Comparison of ENCODE assay signal across 14 cellular contexts in the genomic region with DNA sequence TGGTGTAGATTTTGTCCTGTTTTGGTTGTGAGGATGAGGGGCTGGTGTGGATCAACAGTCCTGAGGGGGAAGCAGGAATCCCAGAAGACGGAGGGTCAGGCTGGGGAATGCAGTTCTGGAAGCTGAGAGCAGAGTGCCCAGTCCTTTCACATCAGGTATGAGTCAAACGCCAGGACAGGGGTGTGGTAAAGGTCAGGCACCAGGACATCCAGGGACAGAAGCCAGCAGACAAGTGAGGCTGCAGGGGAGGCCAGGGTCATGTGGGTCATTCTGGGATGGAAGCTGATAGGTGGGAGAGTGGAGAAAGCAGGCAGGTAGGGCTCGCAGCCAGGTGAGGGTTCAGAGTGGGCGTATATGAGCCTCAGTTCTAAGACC. TPM values are rescaled to one million over a fixed set of nuclear protein-coding genes. Genes with fewer than 3 reads are reported as not detected.
DNase-seq lines count a peak whose midpoint lies in the region; ATAC-seq and TF ChIP-seq lines count a peak whose summit lies in the region.
"Had no signal": no experiment of that assay in that cellular context is flagged by ENCODE, and none has a peak within 500 bp of the region (broad histone marks: within the 10 kb centered on the region; RNA-seq: fewer than 3 reads in every experiment).

No MANE protein-coding gene starts in this region.

- H3K9me3 ChIP-seq in IMR-90 (ENCODE audit: control insufficient read depth, insufficient read depth, low read length) (no peaks in the 10 kb centered on the region), psoas muscle (no peaks in the 10 kb centered on the region), tibial artery (no peaks in the 10 kb centered on the region)

- H4K91ac ChIP-seq in IMR-90 (ENCODE audit: insufficient read depth, low read depth, low read length), result no peak overlapping the region

- H3K14ac ChIP-seq in IMR-90 (replicated peaks; ENCODE audit: low read depth, low read length), result no peak overlapping the region

- H3K27me3 Mint-ChIP-seq in activated CD4-positive, alpha-beta T cell treated with anti-CD3 and anti-CD28 coated beads for 36 hours, result peaks cover 2% of the 10 kb centered on the region
- no peaks in the 10 kb centered on the region for H3K27me3 Mint-ChIP-seq in effector memory CD8-positive, alpha-beta T cell

- POLR2A ChIA-PET in activated CD4-positive, alpha-beta T cell treated with anti-CD3 and anti-CD28 coated beads for 36 hours (lab: Charles Lee), result no interaction called here
- POLR2A ChIA-PET in IMR-90 (lab: Charles Lee; ENCODE audit: unreplicated experiment), result no interaction called here

- no peaks in the 10 kb centered on the region for H3K36me3 Mint-ChIP-seq in activated CD4-positive, alpha-beta T cell treated with anti-CD3 and anti-CD28 coated beads for 36 hours (ENCODE audit: low read depth)
- peaks cover 3% of the 10 kb centered on the region for H3K36me3 Mint-ChIP-seq in effector memory CD8-positive, alpha-beta T cell (ENCODE audit: insufficient read depth)
- H3K36me3 Mint-ChIP-seq: IgD-negative memory B cell had no signal

- WGBS in IMR-90 (ENCODE audit: extremely low coverage in 2 of 2, insufficient read length in 1 of 2), 2 experiments, result 75% methylated on average over 4 of the region's 4 CpGs; no CpG with 5 or more reads in 1 of the 2 experiments
- WGBS in psoas muscle, 3 donors, result 50 to 59% (median 50%) methylated on average over 4 of the region's 4 CpGs

- TF ChIP-seq POLR2A in IMR-90 (IDR thresholded peaks at IDR 0.05; ENCODE audit: low read depth, low read length), result no peak

- H3K27me3 ChIP-seq in IMR-90 (ENCODE audit: control insufficient read depth, insufficient read depth, low read length) (no peaks in the 10 kb centered on the region), psoas muscle (ENCODE audit: insufficient read depth in 3 of 3, low read length in 2 of 3) (no peaks in the 10 kb centered on the region), tibial artery (no peaks in the 10 kb centered on the region)

- H2BK15ac ChIP-seq in IMR-90 (ENCODE audit: low read depth, low read length), result 0 out of 3 replicates have a peak overlapping the region, but pooled peaks have one; percentile 45

- no peak overlapping the region for H3K4me3 ChIP-seq in IMR-90 (ENCODE audit: insufficient read depth, low read depth, low read length)
- no peak overlapping the region for H3K4me3 ChIP-seq in psoas muscle
- no peak overlapping the region for H3K4me3 ChIP-seq in tibial artery

- H3K27ac Mint-ChIP-seq in activated CD4-positive, alpha-beta T cell treated with anti-CD3 and anti-CD28 coated beads for 36 hours, result peak overlapping the region; percentile 38
- peak overlapping the region; percentile 9 to 82 for H3K27ac Mint-ChIP-seq in effector memory CD8-positive, alpha-beta T cell
- H3K27ac Mint-ChIP-seq: IgD-negative memory B cell had no signal

- no peaks in the 10 kb centered on the region for H3K4me1 Mint-ChIP-seq in activated CD4-positive, alpha-beta T cell treated with anti-CD3 and anti-CD28 coated beads for 36 hours
- H3K4me1 Mint-ChIP-seq in effector memory CD8-positive, alpha-beta T cell (ENCODE audit: low read depth in 2 of 2), result peaks cover 14 to 21% of the 10 kb centered on the region in 2 donors
- H3K4me1 Mint-ChIP-seq: neural crest cell had no signal

- H2AFZ ChIP-seq in IMR-90 (replicated peaks; ENCODE audit: low read length, poor library complexity), result no peak overlapping the region

- no peak for DNase-seq in activated CD4-positive, alpha-beta T cell treated with anti-CD3 and anti-CD28 coated beads for 36 hours
- DNase-seq in activated CD4-positive, alpha-beta T cell treated with anti-CD3 and anti-CD28 coated beads for 4 hours, result no peak
- no peak for DNase-seq in IMR-90
- no peak for DNase-seq in effector memory CD8-positive, alpha-beta T cell
- peak; percentile 54 to 77 for DNase-seq in psoas muscle
- DNase-seq in tibial artery, result no peak
- no peak for DNase-seq in NCI-H1436 treated with DMSO at 0.1 percent for 48 hours (lab: John Stamatoyannopoulos, UW)
- DNase-seq: RPMI8226, small intestine had no signal

- dilution Hi-C loops in IMR-90 (cut with HindIII; ENCODE audit: low sequenced_read_pairs, unreplicated experiment), result no loop called here

- H2AK5ac ChIP-seq in IMR-90 (ENCODE audit: low read depth, low read length), result peak overlapping the region; percentile 55

- 0 out of 2 replicates have a peak, but pooled peaks cover 1% of the 10 kb centered on the region for H3K4me1 ChIP-seq in IMR-90 (ENCODE audit: control insufficient read depth, insufficient read depth, low read length)
- peaks cover 26% of the 10 kb centered on the region for H3K4me1 ChIP-seq in psoas muscle
- H3K4me1 ChIP-seq in tibial artery, result peaks cover 0 to 16% (median 8%) of the 10 kb centered on the region in 4 donors

- H3K18ac ChIP-seq in IMR-90 (ENCODE audit: low read depth, low read length), result no peak overlapping the region

- no TSS peak for BruUV-seq in IMR-90 (replicated peaks; lab: Mats Ljungman, UMichigan)

- no peaks in the 10 kb centered on the region for H3K79me1 ChIP-seq in IMR-90 (ENCODE audit: low read depth in 1 of 2, low read length in 2 of 2)

- 0 out of 2 replicates have a peak overlapping the region, but pooled peaks have one; percentile 10 for H3K23ac ChIP-seq in IMR-90 (ENCODE audit: low read depth, low read length)

- in situ Hi-C loops in IMR-90 (cut with MboI; ENCODE audit: low sequenced_read_pairs), result no loop called here

- no peaks in the 10 kb centered on the region for H4K20me1 ChIP-seq in IMR-90 (ENCODE audit: insufficient read depth, low read length)

- no peak overlapping the region for H3K4me3 Mint-ChIP-seq in activated CD4-positive, alpha-beta T cell treated with anti-CD3 and anti-CD28 coated beads for 36 hours
- peak overlapping the region; percentile 50 to 65 for H3K4me3 Mint-ChIP-seq in effector memory CD8-positive, alpha-beta T cell
- H3K4me3 Mint-ChIP-seq: IgD-negative memory B cell, neural crest cell had no signal

- no peak overlapping the region for H2BK20ac ChIP-seq in IMR-90 (ENCODE audit: low read depth, low read length)

- H3K27ac ChIP-seq in IMR-90 (ENCODE audit: insufficient read depth, low read length), result no peak overlapping the region
- H3K27ac ChIP-seq in psoas muscle, result peak overlapping the region; percentile 86
- H3K27ac ChIP-seq in tibial artery, result no peak overlapping the region

- H4K5ac ChIP-seq in IMR-90 (ENCODE audit: low read depth, low read length), result no peak overlapping the region

- peak overlapping the region; percentile 56; the same call in 1 of the 2 replicates for H2BK120ac ChIP-seq in IMR-90 (ENCODE audit: low read depth, low read length)

- H3K9me1 ChIP-seq in IMR-90 (ENCODE audit: insufficient read depth, low read length), result peaks cover 7% of the 10 kb centered on the region

- H3K9ac ChIP-seq in IMR-90 (ENCODE audit: low read depth, low read length), result no peak overlapping the region

- no peak overlapping the region for H2BK5ac ChIP-seq in IMR-90 (ENCODE audit: low read depth, low read length, poor library complexity, severe bottlenecking)

- H3K56ac ChIP-seq in IMR-90 (ENCODE audit: extremely low read depth, insufficient read depth, low read length), result no peak overlapping the region

- intact Hi-C loops in activated CD4-positive, alpha-beta T cell treated with anti-CD3 and anti-CD28 coated beads for 36 hours (cut with DNase I, micrococcal nuclease), result no loop called here
- intact Hi-C loops in IMR-90 (cut with micrococcal nuclease) (no loop called here), psoas muscle (cut with DNase I) (loop anchor here in 1 of 2 donors (2.0 kb wide), 1 partner anchor 25 kb away; no protein-coding TSS in a partner anchor), tibial artery (cut with DNase I; ENCODE audit: low total_unique reads) (no loop called here)

- peak overlapping the region; percentile 44 for H2AK9ac ChIP-seq in IMR-90 (replicated peaks; ENCODE audit: low read depth, low read length, poor library complexity)

- H3K4ac ChIP-seq in IMR-90 (ENCODE audit: low read depth, low read length), result peak overlapping the region; percentile 26

- CTCF ChIA-PET in activated CD4-positive, alpha-beta T cell treated with anti-CD3 and anti-CD28 coated beads for 36 hours (lab: Charles Lee), result interaction anchor here (0.7 to 4.3 kb wide), 2 partner anchors 10 to 25 kb away, joined by 4 to 51 read pairs; no protein-coding TSS in a partner anchor
- CTCF ChIA-PET in IMR-90 (lab: Yijun Ruan, JAX), result interaction anchor here (0.6 kb wide), 2 partner anchors 28 to 49 kb away, joined by 3 to 5 read pairs; no protein-coding TSS in a partner anchor

- no peak overlapping the region for H4K8ac ChIP-seq in IMR-90 (ENCODE audit: low read depth in 2 of 2, low read length in 2 of 2)

- H3K36me3 ChIP-seq in IMR-90 (ENCODE audit: control insufficient read depth, insufficient read depth, low read length) (no peaks in the 10 kb centered on the region), psoas muscle (ENCODE audit: insufficient read depth in 1 of 2, low read depth in 1 of 2) (no peaks in the 10 kb centered on the region), tibial artery (no peaks in the 10 kb centered on the region)

- no peak for TF ChIP-seq RAD21 in IMR-90 (IDR thresholded peaks at IDR 0.05; ENCODE audit: low read length)

- TF ChIP-seq CTCF in IMR-90 (conservative IDR thresholded peaks at IDR 0.05; ENCODE audit: low read depth, low read length) (no peak), psoas muscle (IDR thresholded peaks at IDR 0.05) (no peak), tibial artery (IDR thresholded peaks at IDR 0.05) (no peak)

- H3K4me2 ChIP-seq in IMR-90 (ENCODE audit: low read depth, low read length), result no peak overlapping the region

- no peak for ATAC-seq in activated CD4-positive, alpha-beta T cell treated with anti-CD3 and anti-CD28 coated beads for 36 hours
- ATAC-seq in IMR-90 (ENCODE audit: low read depth), result no peak
- ATAC-seq in effector memory CD8-positive, alpha-beta T cell (replicated peaks), result no peak
- ATAC-seq in psoas muscle, result peak; percentile 41 to 84 (median 75)
- ATAC-seq in GM21390 (IDR thresholded peaks at IDR 0.05; ENCODE audit: unreplicated experiment), result no peak

- no peaks in the 10 kb centered on the region for H3K9me3 Mint-ChIP-seq in activated CD4-positive, alpha-beta T cell treated with anti-CD3 and anti-CD28 coated beads for 36 hours (ENCODE audit: low read depth)
- no peaks in the 10 kb centered on the region for H3K9me3 Mint-ChIP-seq in effector memory CD8-positive, alpha-beta T cell
- H3K9me3 Mint-ChIP-seq: IgD-negative memory B cell, neural crest cell had no signal

RNA-seq across cellular contexts. Expression of a gene that starts 12.8 kb away (rescaled TPM):
- total RNA-seq in activated CD4-positive, alpha-beta T cell treated with anti-CD3 and anti-CD28 coated beads for 36 hours, result 10 to 100 TPM; 18.9 to 21.6 TPM
- not detected in 2 replicates for total RNA-seq in IMR-90 (2012; rRNA removed)
- not detected in 2 replicates for polyA plus RNA-seq in IMR-90 (2012; rRNA removed)
- not detected in 2 replicates for polyA plus RNA-seq in IMR-90 (2012; cell fraction: cytosol; rRNA removed)
- 0.13 and 0.24 TPM in 2 replicates for polyA plus RNA-seq in IMR-90 (2012; cell fraction: nucleus; rRNA removed; ENCODE audit: low replicate concordance)
- total RNA-seq in psoas muscle, result 10 to 100 TPM in 1 of 4 donors, 1 to 10 TPM in 2, under 1 TPM in 1; 0.58 to 20.0 (median 5.8) TPM
- 10 to 100 TPM in 2 of 3 donors, 1 to 10 TPM in 1; 4.9 to 31.6 (median 23.4) TPM for polyA plus RNA-seq in psoas muscle
- total RNA-seq: frontal cortex, kidney epithelial cell, neural crest cell had no signal

RNA-seq across cellular contexts. Expression of a gene that starts 13.3 kb away (rescaled TPM):
- not detected for total RNA-seq in activated CD4-positive, alpha-beta T cell treated with anti-CD3 and anti-CD28 coated beads for 36 hours
- total RNA-seq in IMR-90 (2012; rRNA removed) (not detected in 2 replicates), psoas muscle (1 to 10 TPM in 2 of 4 donors, under 1 TPM in 2; 0.25 to 1.1 (median 0.96) TPM)
- polyA plus RNA-seq in IMR-90 (2012; rRNA removed) (not detected in 2 replicates), psoas muscle (1 to 10 TPM in 1 of 3 donors, under 1 TPM in 2; 0.04 to 1.5 (median 0.98) TPM)
- 0.07 TPM in 1 of 2 replicates, not detected in the other for polyA plus RNA-seq in IMR-90 (2012; cell fraction: cytosol; rRNA removed)
- polyA plus RNA-seq in IMR-90 (2012; cell fraction: nucleus; rRNA removed; ENCODE audit: low replicate concordance), result not detected in 2 replicates
- total RNA-seq: frontal cortex, kidney epithelial cell, neural crest cell had no signal
- polyA plus RNA-seq: IgD-negative memory B cell had no signal

Comparison
In these comparisons a context has a peak if more than half of its experiments do, and no peak if none do; other contexts are left out.
1. ATAC-seq: peak in psoas muscle (4 of 4); none in activated CD4-positive, alpha-beta T cell treated with anti-CD3 and anti-CD28 coated beads for 36 hours (single experiment), IMR-90 (single experiment), effector memory CD8-positive, alpha-beta T cell (single experiment) and GM21390 (single experiment).
2. DNase-seq: peak in psoas muscle (2 of 2); none in activated CD4-positive, alpha-beta T cell treated with anti-CD3 and anti-CD28 coated beads for 36 hours (single experiment), activated CD4-positive, alpha-beta T cell treated with anti-CD3 and anti-CD28 coated beads for 4 hours (0 of 2), IMR-90 (single experiment), effector memory CD8-positive, alpha-beta T cell (0 of 3), tibial artery (0 of 2) and NCI-H1436 treated with DMSO at 0.1 percent for 48 hours (single experiment).